Comparison of ENCODE assay signal across 1 cellular context in genomic region chr5:173746050-173746449, GRCh38.
TF ChIP-seq lines count a peak whose summit lies in the region.

No MANE protein-coding gene starts in this region.

TF ChIP-seq in HepG2, 621 proteins besides CTCF, POLR2A, EP300 and RAD21 (continued from another document):
- TF ChIP-seq ZNF281 (CRISPR knock-in tag; IDR thresholded peaks at IDR 0.05; ENCODE audit: borderline replicate concordance) (peak; percentile 45; the same call in 1 of the 2 replicates), PATZ1 (CRISPR knock-in tag; IDR thresholded peaks at IDR 0.05) (0 out of 2 replicates have a peak, but pooled peaks have one; percentile 27), NFE2 (CRISPR knock-in tag; IDR thresholded peaks at IDR 0.05) (peak; percentile 75), NCOR1 (IDR thresholded peaks at IDR 0.05; ENCODE audit: borderline replicate concordance, low read length) (0 out of 2 replicates have a peak, but pooled peaks have one; percentile 19), ZNF10 (CRISPR knock-in tag; IDR thresholded peaks at IDR 0.05; ENCODE audit: borderline replicate concordance, low read depth) (no peak), PPARG (CRISPR knock-in tag; conservative IDR thresholded peaks at IDR 0.05) (peak; percentile 37; the same call in 1 of the 2 replicates), SOX13 (IDR thresholded peaks at IDR 0.05) (0 out of 2 replicates have a peak, but pooled peaks have one; percentile 12), SOX13 (CRISPR knock-in tag; conservative IDR thresholded peaks at IDR 0.05 in 1 of 2, IDR thresholded peaks at IDR 0.05 in 1 of 2) (peak in 1 of 2 experiments; percentile 54; a peak in 1 of 4 replicates), PAXIP1 (CRISPR knock-in tag; conservative IDR thresholded peaks at IDR 0.05) (0 out of 2 replicates have a peak, but pooled peaks have one; percentile 20), SOX6 (IDR thresholded peaks at IDR 0.05) (no peak), SOX6 (CRISPR knock-in tag; IDR thresholded peaks at IDR 0.05) (peak; percentile 58), SKI (IDR thresholded peaks at IDR 0.05; ENCODE audit: partially characterized antibody) (no peak), ETV6 (CRISPR knock-in tag; conservative IDR thresholded peaks at IDR 0.05) (no peak), MAFF (IDR thresholded peaks at IDR 0.05; ENCODE audit: low read depth, low read length) (no peak)
TF ChIP-seq in HepG2: peak in this region for 12.
